ENCODE assay signal across 13 cellular contexts in genomic region chr6:3212261-3212660, GRCh38. TPM values are rescaled to one million over a fixed set of nuclear protein-coding genes. Genes with fewer than 3 reads are reported as not detected.
DNase-seq lines count a peak whose midpoint lies in the region; ATAC-seq and TF ChIP-seq lines count a peak whose summit lies in the region.
"Had no signal": no experiment of that assay in that cellular context is flagged by ENCODE, and none has a peak within 500 bp of the region (broad histone marks: within the 10 kb centered on the region; RNA-seq: fewer than 3 reads in every experiment).

No MANE protein-coding gene starts in this region.

- no peaks in the 10 kb centered on the region for H3K36me3 Mint-ChIP-seq in HFFc6 (ENCODE audit: low read depth)
- no peaks in the 10 kb centered on the region for H3K36me3 Mint-ChIP-seq in chondrocyte (ENCODE audit: low read depth)
- no peaks in the 10 kb centered on the region for H3K36me3 Mint-ChIP-seq in osteocyte (ENCODE audit: unreplicated experiment)
- H3K36me3 Mint-ChIP-seq: CD4-positive, CD25-positive, alpha-beta regulatory T cell had no signal

- no peak for ATAC-seq in esophagus mucosa

- DNase-seq in HFFc6 (no peak), chondrocyte (ENCODE audit: low spot score) (no peak), osteocyte (ENCODE audit: extremely low spot score, unreplicated experiment) (peak; percentile 64), tibial nerve (ENCODE audit: low spot score in 2 of 2) (no peak), dedifferentiated amniotic fluid mesenchymal stem cell (ENCODE audit: extremely low spot score) (no peak), HuH-7.5 (ENCODE audit: low spot score) (no peak)
- DNase-seq: CD4-positive, CD25-positive, alpha-beta regulatory T cell; MV-4-11; NCI-H1417 treated with DMSO at 0.1 percent for 48 hours; NCI-H1930; NCI-H526 treated with DMSO at 0.1 percent for 48 hours; Right ventricle myocardium superior had no signal

- no peaks in the 10 kb centered on the region for H3K27me3 ChIP-seq in tibial nerve

- H3K4me3 ChIP-seq in tibial nerve: no peak overlapping the region

- 95 to 97% methylated on average over 6 of the region's 6 CpGs for WGBS in tibial nerve, 2 donors

- TF ChIP-seq CTCF in HFFc6 (IDR thresholded peaks at IDR 0.05) (no peak), chondrocyte (IDR thresholded peaks at IDR 0.05) (no peak), osteocyte (IDR thresholded peaks at IDR 0.05) (no peak), tibial nerve (IDR thresholded peaks at IDR 0.05) (no peak)

- TF ChIP-seq POLR2A in tibial nerve (IDR thresholded peaks at IDR 0.05): no peak

- no peaks in the 10 kb centered on the region for H3K36me3 ChIP-seq in tibial nerve

- H3K4me3 Mint-ChIP-seq in HFFc6 (no peak overlapping the region), chondrocyte (ENCODE audit: unreplicated experiment) (no peak overlapping the region), osteocyte (ENCODE audit: unreplicated experiment) (no peak overlapping the region)
- H3K4me3 Mint-ChIP-seq: CD4-positive, CD25-positive, alpha-beta regulatory T cell had no signal

- H3K27ac Mint-ChIP-seq in HFFc6 (peak overlapping the region; percentile 63; the same call in 1 of the 2 replicates), chondrocyte (ENCODE audit: unreplicated experiment) (peak overlapping the region; percentile 34), osteocyte (ENCODE audit: unreplicated experiment) (no peak overlapping the region)
- H3K27ac Mint-ChIP-seq: CD4-positive, CD25-positive, alpha-beta regulatory T cell had no signal

- H3K27ac ChIP-seq in tibial nerve: peak overlapping the region in 3 of 4 donors; percentile 4 to 83 (median 82)

- no peaks in the 10 kb centered on the region; the same call in none of the 2 replicates for H3K27me3 Mint-ChIP-seq in HFFc6 (ENCODE audit: insufficient read depth)
- no peaks in the 10 kb centered on the region for H3K27me3 Mint-ChIP-seq in chondrocyte (ENCODE audit: low read depth)
- no peaks in the 10 kb centered on the region for H3K27me3 Mint-ChIP-seq in osteocyte (ENCODE audit: unreplicated experiment)

- H3K9me3 Mint-ChIP-seq in HFFc6 (no peaks in the 10 kb centered on the region), chondrocyte (ENCODE audit: low read depth) (no peaks in the 10 kb centered on the region), osteocyte (ENCODE audit: unreplicated experiment) (no peaks in the 10 kb centered on the region)
- H3K9me3 Mint-ChIP-seq: CD4-positive, CD25-positive, alpha-beta regulatory T cell had no signal

- H3K4me1 ChIP-seq in tibial nerve: peaks cover 0 to 38% (median 14%) of the 10 kb centered on the region in 4 donors

- H3K4me1 Mint-ChIP-seq in HFFc6 (ENCODE audit: low read depth): peaks cover 52% of the 10 kb centered on the region
- peaks cover 72% of the 10 kb centered on the region for H3K4me1 Mint-ChIP-seq in chondrocyte (ENCODE audit: low read depth)
- peaks cover 36% of the 10 kb centered on the region for H3K4me1 Mint-ChIP-seq in osteocyte (ENCODE audit: unreplicated experiment)

- H3K9me3 ChIP-seq in tibial nerve: no peaks in the 10 kb centered on the region

- TF ChIP-seq EP300 in tibial nerve (IDR thresholded peaks at IDR 0.05): no peak

RNA-seq across cellular contexts. Expression of gene TUBB2B, which starts 15.2 kb away (rescaled TPM):
- 1 to 10 TPM in 3 of 6 experiments, under 1 TPM in 3; 0.14 to 1.3 (median 0.90) TPM for total RNA-seq in HFFc6 (2021; fragmentation: NEBNext Ultra II Directional; extraction: Animal tissue kit (Norgen Biotek cat#: 25700))
- 109 to 119 TPM (median 117 TPM) in 3 replicates for total RNA-seq in chondrocyte
- 61.7 and 67.2 TPM in 2 replicates for total RNA-seq in osteocyte
- 10 to 100 TPM; 13.7 to 47.6 (median 32.6) TPM for total RNA-seq in tibial nerve
- total RNA-seq in esophagus mucosa: 3.0 TPM

RNA-seq across cellular contexts. Expression of gene PSMG4, which starts 46.5 kb away (rescaled TPM):
- 10 to 100 TPM; 14.9 to 20.1 (median 17.6) TPM for total RNA-seq in HFFc6 (2021; fragmentation: NEBNext Ultra II Directional; extraction: Animal tissue kit (Norgen Biotek cat#: 25700))
- total RNA-seq in chondrocyte (16.2 to 24.7 TPM (median 17.2 TPM) in 3 replicates), osteocyte (20.4 and 22.0 TPM in 2 replicates), tibial nerve (10 to 100 TPM; 14.7 to 36.5 (median 31.8) TPM), esophagus mucosa (19.6 TPM)

RNA-seq across cellular contexts. Expression of gene TUBB2A, which starts 54.9 kb away (rescaled TPM):
- total RNA-seq in HFFc6 (2021; fragmentation: NEBNext Ultra II Directional; extraction: Animal tissue kit (Norgen Biotek cat#: 25700)): 100 to 1,000 TPM; 114 to 152 (median 120) TPM
- total RNA-seq in chondrocyte: 212 to 290 TPM (median 223 TPM) in 3 replicates
- 82.3 and 92.3 TPM in 2 replicates for total RNA-seq in osteocyte
- total RNA-seq in tibial nerve: 100 to 1,000 TPM in 1 of 4 donors, 10 to 100 TPM in 3; 37.5 to 100 (median 68.0) TPM
- total RNA-seq in esophagus mucosa: 70.3 TPM
